ENCODE assay signal across 14 cellular contexts in genomic region chr6:139137716-139138115, GRCh38. TPM values are rescaled to one million over a fixed set of nuclear protein-coding genes. Genes with fewer than 3 reads are reported as not detected.
DNase-seq lines count a peak whose midpoint lies in the region; ATAC-seq and TF ChIP-seq lines count a peak whose summit lies in the region.
"Had no signal": no experiment of that assay in that cellular context is flagged by ENCODE, and none has a peak within 500 bp of the region (broad histone marks: within the 10 kb centered on the region; RNA-seq: fewer than 3 reads in every experiment).

No MANE protein-coding gene starts in this region.

- ATAC-seq in DND-41 (ENCODE audit: insufficient read depth, low read depth) (no peak), HG03457 (IDR thresholded peaks at IDR 0.05; ENCODE audit: unreplicated experiment) (no peak)
- ATAC-seq in activated naive CD8-positive, alpha-beta T cell treated with anti-CD3 and anti-CD28 coated beads, Interleukin-2, amount 50 U/mL, for 24 hours: no peak
- ATAC-seq: esophagus mucosa had no signal

- H2AFZ ChIP-seq in DND-41 (ENCODE audit: low read depth, low read length): no peak overlapping the region

- DNase-seq in A673 (ENCODE audit: low spot score) (no peak), DND-41 (no peak), mesothelial cell of epicardium (ENCODE audit: low spot score in 2 of 2, unreplicated experiment in 2 of 2) (no peak), NOMO-1 treated with DMSO at 0.1 percent for 48 hours (lab: John Stamatoyannopoulos, UW; ENCODE audit: unreplicated experiment) (no peak), GM20000 (ENCODE audit: low spot score) (no peak)
- no peak for DNase-seq in activated naive CD8-positive, alpha-beta T cell treated with anti-CD3 and anti-CD28 coated beads, Interleukin-2, amount 50 U/mL, for 24 hours
- DNase-seq in central memory CD4-positive, alpha-beta T cell: no peak
- DNase-seq: activated CD4-positive, alpha-beta T cell treated with anti-CD3 and anti-CD28 coated beads, Interleukin-2, amount 50 U/mL, for 4 hours; islet precursor cell; NCI-H446; stimulated activated CD4-positive, alpha-beta T cell treated with anti-CD3 and anti-CD28 coated beads, Interleukin-4, amount 100 ng/mL, for 24 hours had no signal

- TF ChIP-seq CTCF in A673 (conservative IDR thresholded peaks at IDR 0.05; ENCODE audit: low read depth, low read length) (no peak), DND-41 (IDR thresholded peaks at IDR 0.05; ENCODE audit: borderline replicate concordance, extremely low read depth, low read length, poor library complexity, severe bottlenecking) (no peak), mesothelial cell of epicardium (IDR thresholded peaks at IDR 0.05; ENCODE audit: unreplicated experiment) (no peak), GM20000 (IDR thresholded peaks at IDR 0.05; ENCODE audit: extremely low read depth, missing control alignments) (no peak)

- H3K27me3 ChIP-seq in A673 (replicated peaks; ENCODE audit: insufficient read depth, low read depth, low read length, poor library complexity) (no peaks in the 10 kb centered on the region), DND-41 (ENCODE audit: insufficient read depth, low read length, poor library complexity) (no peaks in the 10 kb centered on the region)
- H3K27me3 ChIP-seq: SJSA1 had no signal

- H3K27ac ChIP-seq in A673 (ENCODE audit: low read depth, low read length, poor library complexity, severe bottlenecking) (no peak overlapping the region), DND-41 (ENCODE audit: low read length) (no peak overlapping the region; the same call in 1 of the 2 replicates)
- H3K27ac ChIP-seq: SJSA1 had no signal

- intact Hi-C loops in A673 (cut with micrococcal nuclease; ENCODE audit: unreplicated experiment): no loop called here

- H3K9me3 Mint-ChIP-seq in activated naive CD8-positive, alpha-beta T cell treated with anti-CD3 and anti-CD28 coated beads, Interleukin-2, amount 50 U/mL, for 24 hours: no peaks in the 10 kb centered on the region
- no peaks in the 10 kb centered on the region for H3K9me3 Mint-ChIP-seq in mesothelial cell of epicardium

- peaks cover 25% of the 10 kb centered on the region for H4K20me1 ChIP-seq in DND-41 (ENCODE audit: insufficient read depth, low read length)

- POLR2A ChIA-PET in A673 (lab: Charles Lee; ENCODE audit: low non-redundant PET): no interaction called here

- peaks cover 27% of the 10 kb centered on the region for H3K36me3 Mint-ChIP-seq in activated naive CD8-positive, alpha-beta T cell treated with anti-CD3 and anti-CD28 coated beads, Interleukin-2, amount 50 U/mL, for 24 hours (ENCODE audit: low read depth)
- peaks cover 4% of the 10 kb centered on the region for H3K36me3 Mint-ChIP-seq in mesothelial cell of epicardium

- peak overlapping the region; percentile 81 for H3K4me2 ChIP-seq in DND-41 (ENCODE audit: insufficient read depth, low read length)

- peak overlapping the region; percentile 92 for H3K27ac Mint-ChIP-seq in activated naive CD8-positive, alpha-beta T cell treated with anti-CD3 and anti-CD28 coated beads, Interleukin-2, amount 50 U/mL, for 24 hours
- peak overlapping the region; percentile 51 for H3K27ac Mint-ChIP-seq in mesothelial cell of epicardium

- H3K4me1 ChIP-seq in A673 (ENCODE audit: insufficient read depth, low read length, poor library complexity, severe bottlenecking) (peaks cover 5% of the 10 kb centered on the region), DND-41 (ENCODE audit: insufficient read depth, low read length) (peaks cover 35% of the 10 kb centered on the region)

- H3K9me3 ChIP-seq in A673 (ENCODE audit: low read depth, low read length, poor library complexity, severe bottlenecking) (no peaks in the 10 kb centered on the region), DND-41 (ENCODE audit: insufficient read depth, low read length, severe bottlenecking) (no peaks in the 10 kb centered on the region)

- H3K27me3 Mint-ChIP-seq in activated naive CD8-positive, alpha-beta T cell treated with anti-CD3 and anti-CD28 coated beads, Interleukin-2, amount 50 U/mL, for 24 hours: no peaks in the 10 kb centered on the region
- no peaks in the 10 kb centered on the region for H3K27me3 Mint-ChIP-seq in mesothelial cell of epicardium (ENCODE audit: low read depth)

- H3K36me3 ChIP-seq in A673 (ENCODE audit: insufficient read depth, low read length, poor library complexity, severe bottlenecking): no peaks in the 10 kb centered on the region
- no peaks in the 10 kb centered on the region; the same call in 1 of the 2 replicates for H3K36me3 ChIP-seq in DND-41 (ENCODE audit: insufficient read depth, low read length)

- peak overlapping the region; percentile 96 for H3K4me3 Mint-ChIP-seq in activated naive CD8-positive, alpha-beta T cell treated with anti-CD3 and anti-CD28 coated beads, Interleukin-2, amount 50 U/mL, for 24 hours
- H3K4me3 Mint-ChIP-seq in mesothelial cell of epicardium: peak overlapping the region; percentile 87

- TSS peak; percentile 44 for BruUV-seq in A673 (replicated peaks; lab: Mats Ljungman, UMichigan)

- H3K79me2 ChIP-seq in DND-41 (ENCODE audit: insufficient read depth, low read length): peaks cover 67% of the 10 kb centered on the region

- H3K4me1 Mint-ChIP-seq in activated naive CD8-positive, alpha-beta T cell treated with anti-CD3 and anti-CD28 coated beads, Interleukin-2, amount 50 U/mL, for 24 hours: peaks cover 77% of the 10 kb centered on the region
- peaks cover 25% of the 10 kb centered on the region for H3K4me1 Mint-ChIP-seq in mesothelial cell of epicardium

- H3K4me3 ChIP-seq in A673 (ENCODE audit: low read depth, low read length, poor library complexity, severe bottlenecking): no peak overlapping the region
- H3K4me3 ChIP-seq in DND-41 (ENCODE audit: low read depth in 1 of 2, low read length in 2 of 2): peak overlapping the region in 1 of 2 experiments; percentile 87; a peak in 1 of 4 replicates
- H3K4me3 ChIP-seq: SJSA1 had no signal

- H3K9ac ChIP-seq in DND-41 (ENCODE audit: low read depth, low read length): no peak overlapping the region; the same call in 1 of the 2 replicates

- CTCF ChIA-PET in A673 (lab: Charles Lee): no interaction called here

RNA-seq across cellular contexts. Expression of gene HECA, which starts 2.8 kb away (rescaled TPM):
- total RNA-seq in A673 (2021) (14.3 and 15.3 TPM in 2 replicates), mesothelial cell of epicardium (25.9 to 28.5 TPM (median 27.5 TPM) in 3 replicates)
